ENCODE assay signal across 12 cellular contexts in genomic region chr3:120440001-120440703, GRCh38. TPM values are rescaled to one million over a fixed set of nuclear protein-coding genes. Genes with fewer than 3 reads are reported as not detected.
DNase-seq lines count a peak whose midpoint lies in the region; ATAC-seq lines count a peak whose summit lies in the region.
"Had no signal": no experiment of that assay in that cellular context is flagged by ENCODE, and none has a peak within 500 bp of the region (broad histone marks: within the 10 kb centered on the region; RNA-seq: fewer than 3 reads in every experiment).

No MANE protein-coding gene starts in this region.

- H2AFZ ChIP-seq in trophoblast cell (ENCODE audit: insufficient read depth, low read length, poor library complexity): no peak overlapping the region

- no peak overlapping the region for H3K9ac ChIP-seq in trophoblast cell (ENCODE audit: low read length)

- H3K4me2 ChIP-seq in trophoblast cell (ENCODE audit: low read length): no peak overlapping the region

- H4K91ac ChIP-seq in trophoblast cell (ENCODE audit: low read depth, low read length): peak overlapping the region; percentile 60

- H3K79me1 ChIP-seq in trophoblast cell (ENCODE audit: low read length): peaks cover 19% of the 10 kb centered on the region

- no peak overlapping the region for H2AK5ac ChIP-seq in trophoblast cell (ENCODE audit: low read length)

- no peak overlapping the region for H3K4me3 ChIP-seq in trophoblast cell (ENCODE audit: low read depth, low read length)

- peak overlapping the region; percentile 74 for H2BK120ac ChIP-seq in trophoblast cell (ENCODE audit: insufficient read depth, low read length, poor library complexity)

- peaks cover 8 to 20% of the 10 kb centered on the region in 2 experiments for H3K36me3 ChIP-seq in trophoblast cell (ENCODE audit: control insufficient read depth in 1 of 2, insufficient read depth in 2 of 2, low read length in 2 of 2)

- H4K8ac ChIP-seq in trophoblast cell (ENCODE audit: low read depth, low read length): peak overlapping the region; percentile 15

- no peak overlapping the region for H4K12ac ChIP-seq in trophoblast cell (ENCODE audit: low read depth, low read length)

- H3K14ac ChIP-seq in trophoblast cell (ENCODE audit: low read length): no peak overlapping the region

- no peak for ATAC-seq in HG03159 (IDR thresholded peaks at IDR 0.05; ENCODE audit: unreplicated experiment)
- no peak for ATAC-seq in HG02678 (IDR thresholded peaks at IDR 0.05; ENCODE audit: unreplicated experiment)
- ATAC-seq in activated CD4-positive, CD25-positive, alpha-beta regulatory T cell treated with anti-CD3 and anti-CD28 coated beads, Interleukin-2, amount 50 U/mL, for 24 hours: no peak

- no peaks in the 10 kb centered on the region for H3K27me3 ChIP-seq in trophoblast cell (ENCODE audit: insufficient read depth, low read length)

- no CpG with 5 or more reads among the region's 5 CpGs for WGBS in trophoblast cell (ENCODE audit: extremely low coverage, insufficient coverage, insufficient read length)

- peak overlapping the region; percentile 95 for H3K27ac ChIP-seq in trophoblast cell (ENCODE audit: low read depth, low read length)

- peak overlapping the region; percentile 85 for H2BK5ac ChIP-seq in trophoblast cell (ENCODE audit: low read depth, low read length, poor library complexity)

- DNase-seq in AG20443 (ENCODE audit: low spot score) (peak; percentile 48), SKM-1 (lab: John Stamatoyannopoulos, UW; ENCODE audit: unreplicated experiment) (peak; percentile 65), glomerular visceral epithelial cell (ENCODE audit: extremely low spot score) (peak; percentile 30), trophoblast cell (peak in 1 of 2 donors; percentile 54), A172 (ENCODE audit: low spot score) (no peak)
- DNase-seq: activated naive CD8-positive, alpha-beta T cell treated with anti-CD3 and anti-CD28 coated beads for 36 hours; NCI-H1417; RPMI8226 had no signal

- H2BK12ac ChIP-seq in trophoblast cell (ENCODE audit: low read length): peak overlapping the region; percentile 7

- H3K9me3 ChIP-seq in trophoblast cell (ENCODE audit: insufficient read depth, low read depth, low read length): no peaks in the 10 kb centered on the region

- H3K4ac ChIP-seq in trophoblast cell (ENCODE audit: low read depth, low read length): no peak overlapping the region

- no peak overlapping the region for H3K23ac ChIP-seq in trophoblast cell (ENCODE audit: low read length)

- peaks cover 9% of the 10 kb centered on the region for H3K79me2 ChIP-seq in trophoblast cell (ENCODE audit: control insufficient read depth, insufficient read depth, low read length, poor library complexity)

- peak overlapping the region; percentile 30 for H3K18ac ChIP-seq in trophoblast cell (ENCODE audit: low read length)

- H3K4me1 ChIP-seq in trophoblast cell (ENCODE audit: control insufficient read depth in 1 of 2, insufficient read depth in 2 of 2, low read length in 2 of 2): peaks cover 25 to 46% of the 10 kb centered on the region in 2 experiments

RNA-seq across cellular contexts. Expression of gene FSTL1, which starts 10.6 kb away (rescaled TPM):
- polyA plus RNA-seq in trophoblast cell (2013): 507 and 510 TPM in 2 replicates
- 812 and 991 TPM in 2 replicates for total RNA-seq in A172 (2014; rRNA removed; shearing (Covaris generic))
- total RNA-seq: B cell had no signal
